10 cellular contexts compared by ENCODE assay signal in the genomic region with DNA sequence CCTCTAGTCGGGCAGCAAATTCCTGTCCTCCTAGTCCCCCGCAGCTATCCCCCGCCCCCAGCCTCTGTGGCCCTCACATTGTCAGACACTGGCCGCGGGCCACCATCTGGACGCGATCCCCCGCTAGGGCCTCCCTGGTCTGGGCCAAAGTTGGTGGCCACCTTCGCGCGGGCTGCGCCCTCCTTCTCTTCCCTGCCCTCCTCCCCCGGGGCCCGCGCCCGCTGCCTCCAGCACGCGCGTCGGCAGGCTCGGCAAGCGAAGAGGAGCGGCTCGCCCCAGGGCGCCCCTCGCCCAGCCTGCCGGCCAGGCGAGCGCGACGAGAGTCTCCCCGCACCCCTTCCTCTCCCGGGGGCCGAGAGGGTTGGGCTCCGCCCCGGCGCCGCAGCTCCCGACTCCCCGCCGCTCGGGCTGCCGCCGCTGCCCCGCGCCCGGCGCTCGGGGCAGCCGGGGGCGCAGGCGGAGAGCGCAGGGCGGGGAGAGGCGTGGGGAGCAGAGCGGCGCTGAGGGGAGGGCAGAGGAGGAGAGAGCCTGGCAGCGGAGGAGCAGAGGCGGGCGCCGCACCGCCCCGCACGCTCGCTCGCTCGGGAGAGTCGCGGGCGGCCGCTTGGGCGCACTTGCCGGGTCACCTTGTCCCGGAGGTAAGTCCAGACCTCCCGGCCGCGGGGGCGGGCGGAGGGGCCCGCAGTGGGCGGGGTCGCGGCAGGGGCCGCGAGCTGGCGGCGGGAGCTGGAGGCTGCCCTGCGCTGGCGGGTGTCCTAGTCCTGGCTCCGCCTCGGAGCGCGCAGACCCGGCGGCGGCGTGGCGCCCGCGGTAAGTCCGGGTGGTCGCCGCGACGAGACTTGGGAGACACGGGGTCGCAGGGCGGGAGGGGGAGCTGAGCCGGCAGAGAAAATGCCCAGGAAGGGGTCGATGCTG. TPM values are rescaled to one million over a fixed set of nuclear protein-coding genes. Genes with fewer than 3 reads are reported as not detected.
A peak's percentile ranks its signal among the peaks of the same experiment; 100 is the strongest.
DNase-seq lines count a peak whose midpoint lies in the region; ATAC-seq and TF ChIP-seq lines count a peak whose summit lies in the region.
"Had no signal": no experiment of that assay in that cellular context is flagged by ENCODE, and none has a peak within 500 bp of the region (broad histone marks: within the 10 kb centered on the region; RNA-seq: fewer than 3 reads in every experiment).

TSS of gene SYNDIG1 (plus strand) at position 514 of the 915 bp plus-strand sequence. CDS start 73,469 bp downstream, outside the sequence.

- no peaks in the 10 kb centered on the region for H3K4me1 Mint-ChIP-seq in activated T-helper 1 cell treated with anti-CD3 and anti-CD28 coated beads, Interleukin-12 subunit alpha, Interleukin-12 subunit beta, Interleukin-2, Interleukin-4 antibody, amounts not matched to agents 30 ng/mL and 10 ng/mL and 1 ng/mL, durations not matched to agents 14 hours and 24 hours and 36 hours (ENCODE audit: low read depth)

- H2BK5ac ChIP-seq in trophoblast cell (ENCODE audit: low read depth, low read length, poor library complexity) = no peak within 1 kb of the TSS

- H3K14ac ChIP-seq in trophoblast cell (ENCODE audit: low read length) = peak within 1 kb of the TSS; percentile 73

- no peak within 1 kb of the TSS for H3K4me3 Mint-ChIP-seq in activated T-helper 1 cell treated with anti-CD3 and anti-CD28 coated beads, Interleukin-12 subunit alpha, Interleukin-12 subunit beta, Interleukin-2, Interleukin-4 antibody, amounts not matched to agents 30 ng/mL and 10 ng/mL and 1 ng/mL, durations not matched to agents 14 hours and 24 hours and 36 hours

- H3K79me2 ChIP-seq in trophoblast cell (ENCODE audit: control insufficient read depth, insufficient read depth, low read length, poor library complexity) = peaks cover 6% of the 10 kb centered on the region

- no peak for TF ChIP-seq POLR2A in GM18505 (IDR thresholded peaks at IDR 0.05; ENCODE audit: borderline replicate concordance, extremely low read depth, insufficient read depth, insufficient read length)

- H3K9ac ChIP-seq in BLaER1 (peak within 1 kb of the TSS; percentile 59; the same call in 1 of the 2 replicates), trophoblast cell (ENCODE audit: low read length) (peak within 1 kb of the TSS; percentile 3)

- no peaks in the 10 kb centered on the region for H3K9me3 ChIP-seq in BLaER1
- no peaks in the 10 kb centered on the region for H3K9me3 ChIP-seq in trophoblast cell (ENCODE audit: insufficient read depth, low read depth, low read length)

- H4K20me1 ChIP-seq in BLaER1 = peaks cover 30% of the 10 kb centered on the region

- H3K27me3 Mint-ChIP-seq in activated T-helper 1 cell treated with anti-CD3 and anti-CD28 coated beads, Interleukin-12 subunit alpha, Interleukin-12 subunit beta, Interleukin-2, Interleukin-4 antibody, amounts not matched to agents 30 ng/mL and 10 ng/mL and 1 ng/mL, durations not matched to agents 14 hours and 24 hours and 36 hours (ENCODE audit: insufficient read depth) = peaks cover 50% of the 10 kb centered on the region

- H4K12ac ChIP-seq in trophoblast cell (ENCODE audit: low read depth, low read length) = no peak within 1 kb of the TSS

- H2BK12ac ChIP-seq in trophoblast cell (ENCODE audit: low read length) = peak within 1 kb of the TSS; percentile 62

- peak within 1 kb of the TSS; percentile 56 for H4K91ac ChIP-seq in trophoblast cell (ENCODE audit: low read depth, low read length)

- peaks cover 8% of the 10 kb centered on the region for H3K79me1 ChIP-seq in trophoblast cell (ENCODE audit: low read length)

- H3K36me3 Mint-ChIP-seq in activated T-helper 1 cell treated with anti-CD3 and anti-CD28 coated beads, Interleukin-12 subunit alpha, Interleukin-12 subunit beta, Interleukin-2, Interleukin-4 antibody, amounts not matched to agents 30 ng/mL and 10 ng/mL and 1 ng/mL, durations not matched to agents 14 hours and 24 hours and 36 hours (ENCODE audit: low read depth) = no peaks in the 10 kb centered on the region

- no peak within 1 kb of the TSS for H3K23ac ChIP-seq in trophoblast cell (ENCODE audit: low read length)

- WGBS in trophoblast cell (ENCODE audit: extremely low coverage, insufficient coverage, insufficient read length) = no CpG with 5 or more reads among the region's 110 CpGs

- H3K4me3 ChIP-seq in BLaER1 (peak within 1 kb of the TSS; percentile 72), trophoblast cell (ENCODE audit: low read depth, low read length) (peak within 1 kb of the TSS; percentile 70)

- H3K9me3 Mint-ChIP-seq in activated T-helper 1 cell treated with anti-CD3 and anti-CD28 coated beads, Interleukin-12 subunit alpha, Interleukin-12 subunit beta, Interleukin-2, Interleukin-4 antibody, amounts not matched to agents 30 ng/mL and 10 ng/mL and 1 ng/mL, durations not matched to agents 14 hours and 24 hours and 36 hours = no peaks in the 10 kb centered on the region

- H2AK5ac ChIP-seq in trophoblast cell (ENCODE audit: low read length) = no peak within 1 kb of the TSS

- H2AFZ ChIP-seq in trophoblast cell (ENCODE audit: insufficient read depth, low read length, poor library complexity) = peak within 1 kb of the TSS; percentile 28

- DNase-seq in NCI-H748 treated with DMSO at 0.1 percent for 48 hours (lab: John Stamatoyannopoulos, UW) = peak; percentile 20
- DNase-seq in Right ventricle myocardium inferior (ENCODE audit: missing footprints) = no peak
- no peak for DNase-seq in trophoblast cell
- DNase-seq in activated T-helper 1 cell treated with anti-CD3 and anti-CD28 coated beads, Interleukin-12 subunit alpha, Interleukin-12 subunit beta, Interleukin-2, Interleukin-4 antibody, amounts not matched to agents 30 ng/mL and 10 ng/mL and 1 ng/mL, durations not matched to agents 14 hours and 24 hours and 36 hours (ENCODE audit: low spot score) = no peak
- no peak for DNase-seq in DMS53 (lab: John Stamatoyannopoulos, UW)
- no peak for DNase-seq in NCI-H2227 (lab: John Stamatoyannopoulos, UW; ENCODE audit: unreplicated experiment)
- DNase-seq: NCI-H1417 had no signal

- H3K4me2 ChIP-seq in BLaER1 = peak within 1 kb of the TSS; percentile 96
- peak within 1 kb of the TSS; percentile 90 for H3K4me2 ChIP-seq in trophoblast cell (ENCODE audit: low read length)

- peaks cover 20% of the 10 kb centered on the region for H3K4me1 ChIP-seq in BLaER1
- peaks cover 10 to 14% of the 10 kb centered on the region in 2 experiments for H3K4me1 ChIP-seq in trophoblast cell (ENCODE audit: control insufficient read depth in 1 of 2, insufficient read depth in 2 of 2, low read length in 2 of 2)

- H2BK120ac ChIP-seq in trophoblast cell (ENCODE audit: insufficient read depth, low read length, poor library complexity) = peak within 1 kb of the TSS; percentile 15

- no peak within 1 kb of the TSS for H3K27ac Mint-ChIP-seq in activated T-helper 1 cell treated with anti-CD3 and anti-CD28 coated beads, Interleukin-12 subunit alpha, Interleukin-12 subunit beta, Interleukin-2, Interleukin-4 antibody, amounts not matched to agents 30 ng/mL and 10 ng/mL and 1 ng/mL, durations not matched to agents 14 hours and 24 hours and 36 hours

- H4K8ac ChIP-seq in trophoblast cell (ENCODE audit: low read depth, low read length) = peak within 1 kb of the TSS; percentile 43

- ATAC-seq in Right ventricle myocardium inferior (peak; percentile 66), GM18505 (IDR thresholded peaks at IDR 0.05; ENCODE audit: unreplicated experiment) (no peak)

- H3K27me3 ChIP-seq in BLaER1 (peaks cover 74% of the 10 kb centered on the region), trophoblast cell (ENCODE audit: insufficient read depth, low read length) (peaks cover 2% of the 10 kb centered on the region)

- intact Hi-C loops in Right ventricle myocardium inferior (cut with DNase I) = loop anchor here (5.0 to 10.0 kb wide), 2 partner anchors 65 to 163 kb away; no protein-coding TSS in a partner anchor
- intact Hi-C loops in activated T-helper 1 cell treated with anti-CD3 and anti-CD28 coated beads, Interleukin-12 subunit alpha, Interleukin-12 subunit beta, Interleukin-2, Interleukin-4 antibody, amounts not matched to agents 30 ng/mL and 10 ng/mL and 1 ng/mL, durations not matched to agents 14 hours and 24 hours and 36 hours (cut with micrococcal nuclease) = loop anchor here (5.0 kb wide), 1 partner anchor 613 kb away; the partner anchor contains the start of gene VSX1

- H3K27ac ChIP-seq in BLaER1 (no peak within 1 kb of the TSS), trophoblast cell (ENCODE audit: low read depth, low read length) (no peak within 1 kb of the TSS)

- H3K36me3 ChIP-seq in BLaER1 (no peaks in the 10 kb centered on the region), trophoblast cell (ENCODE audit: control insufficient read depth in 1 of 2, insufficient read depth in 2 of 2, low read length in 2 of 2) (no peaks in the 10 kb centered on the region)

- H3K18ac ChIP-seq in trophoblast cell (ENCODE audit: low read length) = peak within 1 kb of the TSS; percentile 41

- no peak within 1 kb of the TSS for H3K4ac ChIP-seq in trophoblast cell (ENCODE audit: low read depth, low read length)

RNA-seq across cellular contexts. Expression of gene SYNDIG1, which starts in this region (rescaled TPM):
- total RNA-seq in Right ventricle myocardium inferior = 15.8 TPM
- polyA plus RNA-seq in trophoblast cell (2013) = 1.4 and 1.5 TPM in 2 replicates
- not detected in 2 replicates for total RNA-seq in activated T-helper 1 cell treated with anti-CD3 and anti-CD28 coated beads, Interleukin-12 subunit alpha, Interleukin-12 subunit beta, Interleukin-2, Interleukin-4 antibody, amounts not matched to agents 30 ng/mL and 10 ng/mL and 1 ng/mL, durations not matched to agents 14 hours and 24 hours and 36 hours
- total RNA-seq: dermis microvascular lymphatic vessel endothelial cell had no signal

Comparison
In these comparisons a context has a peak if more than half of its experiments do, and no peak if none do; other contexts are left out.
1. RNA of gene SYNDIG1 (total RNA-seq): 15.8 TPM in Right ventricle myocardium inferior (single experiment); not detected in activated T-helper 1 cell treated with anti-CD3 and anti-CD28 coated beads, Interleukin-12 subunit alpha, Interleukin-12 subunit beta, Interleukin-2, Interleukin-4 antibody, amounts not matched to agents 30 ng/mL and 10 ng/mL and 1 ng/mL, durations not matched to agents 14 hours and 24 hours and 36 hours; every median in the first group is over 10 times any median in the second.